Comparison of ENCODE assay signal across 16 cellular contexts in genomic region chr10:101704306-101704705, GRCh38. TPM values are rescaled to one million over a fixed set of nuclear protein-coding genes. Genes with fewer than 3 reads are reported as not detected.
DNase-seq lines count a peak whose midpoint lies in the region; ATAC-seq, FAIRE-seq and TF ChIP-seq lines count a peak whose summit lies in the region.
"Had no signal": no experiment of that assay in that cellular context is flagged by ENCODE, and none has a peak within 500 bp of the region (broad histone marks: within the 10 kb centered on the region; RNA-seq: fewer than 3 reads in every experiment).

No MANE protein-coding gene starts in this region.

- H3K56ac ChIP-seq in IMR-90 (ENCODE audit: extremely low read depth, insufficient read depth, low read length) = no peak overlapping the region

- BruUV-seq in IMR-90 (replicated peaks; lab: Mats Ljungman, UMichigan) = no TSS peak
- no TSS peak for BruUV-seq in GM12878 (replicated peaks; lab: Mats Ljungman, UMichigan)

- no peak overlapping the region for H2AFZ ChIP-seq in IMR-90 (replicated peaks; ENCODE audit: low read length, poor library complexity)
- H2AFZ ChIP-seq in GM12878 (ENCODE audit: control insufficient read depth, low read depth, low read length) = no peak overlapping the region
- H2AFZ ChIP-seq: GM23248 had no signal

- no peak for TF ChIP-seq POLR2A in GM12891 (IDR thresholded peaks at IDR 0.05; ENCODE audit: low read depth, low read length)
- no peak for TF ChIP-seq POLR2A in IMR-90 (IDR thresholded peaks at IDR 0.05; ENCODE audit: low read depth, low read length)
- no peak for TF ChIP-seq POLR2A in GM12878 (IDR thresholded peaks at IDR 0.05; ENCODE audit: low read depth, low read length)

- H3K4me2 ChIP-seq in IMR-90 (ENCODE audit: low read depth, low read length) = no peak overlapping the region
- H3K4me2 ChIP-seq in GM12878 (ENCODE audit: control insufficient read depth, insufficient read depth) = no peak overlapping the region
- H3K4me2 ChIP-seq: BLaER1 treated with 17β-estradiol and CSF1 and Interleukin-3, amounts not matched to agents 10 nM and 100 nM had no signal

- no peak overlapping the region for H2AK5ac ChIP-seq in IMR-90 (ENCODE audit: low read depth, low read length)

- H3K36me3 Mint-ChIP-seq in T-helper 2 cell treated with Interferon-gamma antibody and Interleukin-4, amounts not matched to agents 5 μg/mL and 100 μg/mL, for 36 hours (ENCODE audit: low read depth) = peaks cover 3% of the 10 kb centered on the region

- intact Hi-C loops in IMR-90 (cut with micrococcal nuclease) = no loop called here
- intact Hi-C loops in GM12878 (cut with micrococcal nuclease; ENCODE audit: unreplicated experiment) = no loop called here

- H3K9me3 ChIP-seq in IMR-90 (ENCODE audit: control insufficient read depth, insufficient read depth, low read length) = no peaks in the 10 kb centered on the region
- no peaks in the 10 kb centered on the region for H3K9me3 ChIP-seq in GM12878 (replicated peaks; ENCODE audit: control insufficient read depth, insufficient read depth, low read length)
- H3K9me3 ChIP-seq: BLaER1 treated with 17β-estradiol and CSF1 and Interleukin-3, amounts not matched to agents 10 nM and 100 nM had no signal

- no peaks in the 10 kb centered on the region for H3K79me2 ChIP-seq in GM12878 (ENCODE audit: control insufficient read depth, insufficient read depth, low read length)

- H4K91ac ChIP-seq in IMR-90 (ENCODE audit: insufficient read depth, low read depth, low read length) = no peak overlapping the region

- no peak overlapping the region for H3K27ac Mint-ChIP-seq in T-helper 2 cell treated with Interferon-gamma antibody and Interleukin-4, amounts not matched to agents 5 μg/mL and 100 μg/mL, for 36 hours
- H3K27ac Mint-ChIP-seq: B cell; CD8-positive, alpha-beta T cell had no signal

- H2BK5ac ChIP-seq in IMR-90 (ENCODE audit: low read depth, low read length, poor library complexity, severe bottlenecking) = no peak overlapping the region

- POLR2A ChIA-PET in IMR-90 (lab: Charles Lee; ENCODE audit: unreplicated experiment) = no interaction called here
- POLR2A ChIA-PET in GM12878 (lab: Charles Lee) = interaction anchor here (0.5 to 1.3 kb wide), 8 partner anchors 9 to 220 kb away, joined by 3 to 6 read pairs (median 4); partner anchors contain the start of gene OGA

- H2AK9ac ChIP-seq in IMR-90 (replicated peaks; ENCODE audit: low read depth, low read length, poor library complexity) = no peak overlapping the region

- H3K27ac ChIP-seq in IMR-90 (ENCODE audit: insufficient read depth, low read length) = no peak overlapping the region
- no peak overlapping the region for H3K27ac ChIP-seq in GM12878 (ENCODE audit: control insufficient read depth, insufficient read depth)
- H3K27ac ChIP-seq: BLaER1 treated with 17β-estradiol and CSF1 and Interleukin-3, amounts not matched to agents 10 nM and 100 nM; GM23248 had no signal

- ATAC-seq in IMR-90 (ENCODE audit: low read depth) (no peak), GM12878 (no peak)
- ATAC-seq: CD8-positive, alpha-beta T cell had no signal

- H3K9me3 Mint-ChIP-seq in T-helper 2 cell treated with Interferon-gamma antibody and Interleukin-4, amounts not matched to agents 5 μg/mL and 100 μg/mL, for 36 hours = no peaks in the 10 kb centered on the region
- H3K9me3 Mint-ChIP-seq: CD8-positive, alpha-beta T cell had no signal

- peaks cover 46% of the 10 kb centered on the region for H3K27me3 Mint-ChIP-seq in T-helper 2 cell treated with Interferon-gamma antibody and Interleukin-4, amounts not matched to agents 5 μg/mL and 100 μg/mL, for 36 hours (ENCODE audit: low read depth)

- in situ Hi-C loops in IMR-90 (cut with MboI; ENCODE audit: low sequenced_read_pairs) (no loop called here), GM12878 (cut with MboI) (no loop called here)

- TF ChIP-seq EP300 in GM12878 (IDR thresholded peaks at IDR 0.05; ENCODE audit: borderline replicate concordance in 1 of 2, control insufficient read depth in 1 of 2, low read depth in 2 of 2, low read length in 2 of 2) = no peak

- no peak overlapping the region for H3K23ac ChIP-seq in IMR-90 (ENCODE audit: low read depth, low read length)

- H3K14ac ChIP-seq in IMR-90 (replicated peaks; ENCODE audit: low read depth, low read length) = no peak overlapping the region

- H4K8ac ChIP-seq in IMR-90 (ENCODE audit: low read depth in 2 of 2, low read length in 2 of 2) = no peak overlapping the region

- TF ChIP-seq CTCF in IMR-90 (conservative IDR thresholded peaks at IDR 0.05; ENCODE audit: low read depth, low read length) (no peak), GM12878 (IDR thresholded peaks at IDR 0.05 in 2 of 3, conservative IDR thresholded peaks at IDR 0.05 in 1 of 3; ENCODE audit: control insufficient read depth in 2 of 3, extremely low read depth in 1 of 3, insufficient read depth in 1 of 3, low read depth in 3 of 3, low read length in 3 of 3) (no peak), GM20000 (IDR thresholded peaks at IDR 0.05; ENCODE audit: extremely low read depth, missing control alignments) (no peak)

- SMC1A ChIA-PET in GM12878 (lab: Charles Lee; ENCODE audit: uncharacterized antibody, unreplicated experiment) = interaction anchor here (1.0 to 2.0 kb wide), 8 partner anchors 8 to 33 kb away, joined by 3 to 10 read pairs (median 6); no protein-coding TSS in a partner anchor

- H3K9me1 ChIP-seq in IMR-90 (ENCODE audit: insufficient read depth, low read length) = peaks cover 3% of the 10 kb centered on the region; the same call in 1 of the 2 replicates

- FAIRE-seq in GM12891 (lab: Jason Lieb, UNC) (peak; percentile 43), GM12878 (lab: Jason Lieb, UNC) (no peak), urothelium cell line (lab: Jason Lieb, UNC) (no peak)
- FAIRE-seq: H54 had no signal

- H2BK20ac ChIP-seq in IMR-90 (ENCODE audit: low read depth, low read length) = no peak overlapping the region

- dilution Hi-C loops in IMR-90 (cut with HindIII; ENCODE audit: low sequenced_read_pairs, unreplicated experiment) = no loop called here

- H3K9ac ChIP-seq in IMR-90 (ENCODE audit: low read depth, low read length) (no peak overlapping the region), GM12878 (ENCODE audit: control insufficient read depth, insufficient read depth, low read length) (no peak overlapping the region)
- H3K9ac ChIP-seq: BLaER1 treated with 17β-estradiol and CSF1 and Interleukin-3, amounts not matched to agents 10 nM and 100 nM; GM23248 had no signal

- H3K27me3 ChIP-seq in IMR-90 (ENCODE audit: control insufficient read depth, insufficient read depth, low read length) (peaks cover 3% of the 10 kb centered on the region; the same call in 1 of the 2 replicates), GM12878 (replicated peaks in 1 of 2; ENCODE audit: control insufficient read depth in 2 of 2, insufficient read depth in 2 of 2, low read length in 1 of 2) (no peaks in the 10 kb centered on the region)
- H3K27me3 ChIP-seq: BLaER1 treated with 17β-estradiol and CSF1 and Interleukin-3, amounts not matched to agents 10 nM and 100 nM had no signal

- TF ChIP-seq RAD21 in IMR-90 (IDR thresholded peaks at IDR 0.05; ENCODE audit: low read length) (no peak), GM12878 (IDR thresholded peaks at IDR 0.05; ENCODE audit: insufficient read depth, low read depth, low read length) (no peak)

- no peak overlapping the region for H3K4me3 Mint-ChIP-seq in T-helper 2 cell treated with Interferon-gamma antibody and Interleukin-4, amounts not matched to agents 5 μg/mL and 100 μg/mL, for 36 hours
- H3K4me3 Mint-ChIP-seq: B cell; CD8-positive, alpha-beta T cell had no signal

- RAD21 ChIA-PET in GM12878 (lab: Charles Lee; ENCODE audit: unreplicated experiment) = interaction anchor here (0.7 to 1.6 kb wide), 7 partner anchors 8 to 117 kb away, joined by 3 to 13 read pairs (median 4); partner anchors contain the start of genes FBXW4 and POLL

- WGBS in IMR-90 (ENCODE audit: extremely low coverage in 2 of 2, insufficient read length in 1 of 2), 2 experiments = no CpG with 5 or more reads among the region's 2 CpGs
- WGBS in GM12878 (ENCODE audit: insufficient coverage, insufficient replicate concordance, low lambda C conversion rate, missing lambda C conversion rate) = 91% methylated on average over 2 of the region's 2 CpGs

- no peak overlapping the region for H2BK120ac ChIP-seq in IMR-90 (ENCODE audit: low read depth, low read length)

- no peak for DNase-seq in GM12891 (ENCODE audit: insufficient read length, low spot score)
- no peak for DNase-seq in IMR-90
- no peak for DNase-seq in GM12878 (ENCODE audit: low read depth, low spot score)
- DNase-seq in retina = peak; percentile 23
- no peak for DNase-seq in T-helper 2 cell treated with Interferon-gamma antibody and Interleukin-4, amounts not matched to agents 5 μg/mL and 100 μg/mL, for 36 hours (ENCODE audit: low spot score)
- no peak for DNase-seq in GM20000 (ENCODE audit: low spot score)
- no peak for DNase-seq in urothelium cell line (ENCODE audit: low spot score)
- DNase-seq: Calu3; CD8-positive, alpha-beta T cell; DMS79 treated with DMSO at 0.1 percent for 48 hours; GF-D8; GM23248; HCEC 1CT had no signal

- 0 out of 2 replicates have a peak overlapping the region, but pooled peaks have one; percentile 15 for H3K4ac ChIP-seq in IMR-90 (ENCODE audit: low read depth, low read length)

- no peak overlapping the region for H4K5ac ChIP-seq in IMR-90 (ENCODE audit: low read depth, low read length)

- H3K36me3 ChIP-seq in IMR-90 (ENCODE audit: control insufficient read depth, insufficient read depth, low read length) (peaks cover 2% of the 10 kb centered on the region; the same call in 1 of the 2 replicates), GM12878 (ENCODE audit: control insufficient read depth in 2 of 2, insufficient read depth in 2 of 2, low read length in 1 of 2) (no peaks in the 10 kb centered on the region)

- H3K4me1 Mint-ChIP-seq in T-helper 2 cell treated with Interferon-gamma antibody and Interleukin-4, amounts not matched to agents 5 μg/mL and 100 μg/mL, for 36 hours (ENCODE audit: low read depth) = peaks cover 30% of the 10 kb centered on the region
- H3K4me1 Mint-ChIP-seq: B cell had no signal

- H3K4me1 ChIP-seq in IMR-90 (ENCODE audit: control insufficient read depth, insufficient read depth, low read length) (peaks cover 5% of the 10 kb centered on the region), GM12878 (ENCODE audit: control insufficient read depth, insufficient read depth, low read length) (peaks cover 14% of the 10 kb centered on the region)

- H3K4me3 ChIP-seq in IMR-90 (ENCODE audit: insufficient read depth, low read depth, low read length) (no peak overlapping the region), GM12878 (no peak overlapping the region)
- H3K4me3 ChIP-seq: BLaER1 treated with 17β-estradiol and CSF1 and Interleukin-3, amounts not matched to agents 10 nM and 100 nM; GM23248 had no signal

- CTCF ChIA-PET in IMR-90 (lab: Yijun Ruan, JAX) = no interaction called here
- CTCF ChIA-PET in GM12878 (lab: Yijun Ruan, JAX) = interaction anchor here (0.7 to 2.8 kb wide), 12 partner anchors 11 to 654 kb away, joined by 3 to 14 read pairs (median 4); no protein-coding TSS in a partner anchor

- H4K20me1 ChIP-seq in IMR-90 (ENCODE audit: insufficient read depth, low read length) (no peaks in the 10 kb centered on the region), GM12878 (ENCODE audit: control insufficient read depth, insufficient read depth) (no peaks in the 10 kb centered on the region)
- H4K20me1 ChIP-seq: BLaER1 treated with 17β-estradiol and CSF1 and Interleukin-3, amounts not matched to agents 10 nM and 100 nM had no signal

- no peak overlapping the region for H3K18ac ChIP-seq in IMR-90 (ENCODE audit: low read depth, low read length)

- peaks cover 0 to 4% of the 10 kb centered on the region in 2 experiments; a peak in 1 of 4 replicates for H3K79me1 ChIP-seq in IMR-90 (ENCODE audit: low read depth in 1 of 2, low read length in 2 of 2)

- H2BK15ac ChIP-seq in IMR-90 (ENCODE audit: low read depth, low read length) = no peak overlapping the region

RNA-seq across cellular contexts. Expression of gene FBXW4, which starts 9.3 kb away (rescaled TPM):
- 27.4 TPM for polyA plus RNA-seq in GM12891 (2012; ENCODE audit: low read depth, missing spikeins)
- total RNA-seq in IMR-90 (2012; rRNA removed) = 26.7 and 31.7 TPM in 2 replicates
- polyA plus RNA-seq in IMR-90 (2012; rRNA removed) = 16.3 and 19.3 TPM in 2 replicates
- 14.4 and 17.9 TPM in 2 replicates for polyA plus RNA-seq in IMR-90 (2012; cell fraction: cytosol; rRNA removed)
- 30.8 and 34.5 TPM in 2 replicates for polyA plus RNA-seq in IMR-90 (2012; cell fraction: nucleus; rRNA removed; ENCODE audit: low replicate concordance)
- total RNA-seq in GM12878 (2013; cell fraction: nucleolus; rRNA removed) = 53.0 and 64.6 TPM in 2 replicates
- total RNA-seq in GM12878 (2014; rRNA removed) = 28.5 and 29.2 TPM in 2 replicates
- total RNA-seq in GM12878 (2014; rRNA removed; fragmentation: Illumina TruSeq; extraction: Trizol) = 24.8 and 26.5 TPM in 2 replicates
- 38.7 and 41.9 TPM in 2 replicates for total RNA-seq in GM12878 (2021)
- 14.9 TPM for polyA plus RNA-seq in GM12878 (2011; ENCODE audit: low read depth)
- 27.8 and 38.2 TPM in 2 replicates for polyA plus RNA-seq in GM12878 (2011; rRNA removed)
- 30.3 and 30.4 TPM in 2 replicates for polyA plus RNA-seq in GM12878 (2011; cell fraction: cytosol; rRNA removed)
- 27.5 and 28.0 TPM in 2 replicates for polyA plus RNA-seq in GM12878 (2011; cell fraction: nucleus; rRNA removed)
- 27.9 and 28.1 TPM in 2 replicates for polyA plus RNA-seq in GM12878 (2012)
- polyA plus RNA-seq in GM12878 (2014; fragmentation: Illumina TruSeq; extraction: Trizol) = 37.2 and 42.0 TPM in 2 replicates
- 10 to 100 TPM in 1 of 2 experiments, 1 to 10 TPM in 1; 5.7 to 11.5 TPM for polyA plus RNA-seq in GM12878 (2014; fragmentation: Nextera tagmentation; extraction: Ambion mirVana)
- polyA plus RNA-seq in GM12878 (2014; rRNA removed) = 30.5 and 34.5 TPM in 2 replicates
- 1 to 10 TPM; 7.4 to 9.3 TPM for polyA plus RNA-seq in GM12878 (2016; fragmentation: Nextera tagmentation; extraction: Ambion mirVana)
- polyA minus RNA-seq in GM12878 (2011; rRNA and poly(A)+ RNA removed) = 165 and 166 TPM in 2 replicates
- 22.9 and 25.5 TPM in 2 replicates for polyA minus RNA-seq in GM12878 (2011; cell fraction: cytosol; rRNA and poly(A)+ RNA removed)
- 22.7 and 43.4 TPM in 2 replicates for polyA minus RNA-seq in GM12878 (2011; cell fraction: nucleus; rRNA and poly(A)+ RNA removed)
